8 cellular contexts compared by ENCODE assay signal in genomic region chr14:101791919-101792572, GRCh38. TPM values are rescaled to one million over a fixed set of nuclear protein-coding genes. Genes with fewer than 3 reads are reported as not detected.
DNase-seq lines count a peak whose midpoint lies in the region; ATAC-seq and TF ChIP-seq lines count a peak whose summit lies in the region.

No MANE protein-coding gene starts in this region.

- no peaks in the 10 kb centered on the region for H3K27me3 ChIP-seq in BLaER1 treated with 17β-estradiol and CSF1 and Interleukin-3, amounts not matched to agents 10 nM and 100 nM
- no peaks in the 10 kb centered on the region for H3K27me3 ChIP-seq in lower lobe of right lung (ENCODE audit: low read depth)

- H3K9me3 ChIP-seq in BLaER1 treated with 17β-estradiol and CSF1 and Interleukin-3, amounts not matched to agents 10 nM and 100 nM (replicated peaks in 1 of 11) = peaks cover 14 to 25% (median 17%) of the 10 kb centered on the region in 11 experiments
- no peaks in the 10 kb centered on the region for H3K9me3 ChIP-seq in lower lobe of right lung

- in situ Hi-C loops in astrocyte of the cerebellum (cut with HindIII; ENCODE audit: low sequenced_read_pairs) = loop anchor here (10.0 kb wide), 1 partner anchor 103 kb away; no protein-coding TSS in a partner anchor

- intact Hi-C loops in lower lobe of right lung (cut with DNase I) = no loop called here

- peak overlapping the region; percentile 52 to 88 (median 77); a peak in 21 of 22 replicates for H3K27ac ChIP-seq in BLaER1 treated with 17β-estradiol and CSF1 and Interleukin-3, amounts not matched to agents 10 nM and 100 nM
- H3K27ac ChIP-seq in lower lobe of right lung = peak overlapping the region; percentile 61

- 0 out of 22 replicates have a peak, but pooled peaks cover 0 to 3% (median 0%) of the 10 kb centered on the region in 11 experiments for H4K20me1 ChIP-seq in BLaER1 treated with 17β-estradiol and CSF1 and Interleukin-3, amounts not matched to agents 10 nM and 100 nM

- peak overlapping the region; percentile 59 to 87 (median 78) for H3K4me2 ChIP-seq in BLaER1 treated with 17β-estradiol and CSF1 and Interleukin-3, amounts not matched to agents 10 nM and 100 nM

- TF ChIP-seq CTCF in LNCaP clone FGC (IDR thresholded peaks at IDR 0.05; ENCODE audit: control insufficient read depth, extremely low read depth, insufficient read depth) (no peak), astrocyte of the cerebellum (IDR thresholded peaks at IDR 0.05; ENCODE audit: low read depth, low read length, missing control alignments) (no peak), lower lobe of right lung (IDR thresholded peaks at IDR 0.05) (no peak)

- DNase-seq in LNCaP clone FGC (ENCODE audit: low read depth) = peak; percentile 41
- DNase-seq in astrocyte of the cerebellum (ENCODE audit: low read depth) = peak; percentile 31
- no peak for DNase-seq in lower lobe of right lung
- DNase-seq in 8988T = no peak
- DNase-seq in Kasumi-1 (lab: John Stamatoyannopoulos, UW) = no peak
- no peak for DNase-seq in NCI-H1048 (lab: John Stamatoyannopoulos, UW)
- no peak for DNase-seq in stimulated activated CD4-positive, alpha-beta T cell treated with anti-CD3 and anti-CD28 coated beads, Interleukin-1b, Interleukin-23, amount 100 ng/mL, for 48 hours

- H3K4me1 ChIP-seq in BLaER1 treated with 17β-estradiol and CSF1 and Interleukin-3, amounts not matched to agents 10 nM and 100 nM = peaks cover 39 to 64% (median 52%) of the 10 kb centered on the region in 10 experiments
- H3K4me1 ChIP-seq in lower lobe of right lung = peaks cover 16% of the 10 kb centered on the region

- ATAC-seq in lower lobe of right lung = peak in 1 of 2 donors; percentile 66

- H3K36me3 ChIP-seq in BLaER1 treated with 17β-estradiol and CSF1 and Interleukin-3, amounts not matched to agents 10 nM and 100 nM = peaks cover 24 to 65% (median 45%) of the 10 kb centered on the region in 11 experiments
- peaks cover 3% of the 10 kb centered on the region for H3K36me3 ChIP-seq in lower lobe of right lung

- peak overlapping the region; percentile 49 to 77 (median 68) for H3K9ac ChIP-seq in BLaER1 treated with 17β-estradiol and CSF1 and Interleukin-3, amounts not matched to agents 10 nM and 100 nM

- peak overlapping the region; percentile 9 to 38 (median 26); a peak in 13 of 20 replicates for H3K4me3 ChIP-seq in BLaER1 treated with 17β-estradiol and CSF1 and Interleukin-3, amounts not matched to agents 10 nM and 100 nM
- H3K4me3 ChIP-seq in LNCaP clone FGC (ENCODE audit: low read depth, low read length) (peak overlapping the region; percentile 46), astrocyte of the cerebellum (ENCODE audit: low read depth, low read length) (no peak overlapping the region), lower lobe of right lung (peak overlapping the region; percentile 37)

RNA-seq across cellular contexts. Expression of gene PPP2R5C, which starts 30.5 kb away (rescaled TPM):
- total RNA-seq in lower lobe of right lung = 160 TPM

Comparison
In these comparisons a context has a peak if more than half of its experiments do, and no peak if none do; other contexts are left out.
1. DNase-seq: peak in LNCaP clone FGC (single experiment) and astrocyte of the cerebellum (single experiment); none in lower lobe of right lung (single experiment), 8988T (single experiment), Kasumi-1 (0 of 2), NCI-H1048 (single experiment) and stimulated activated CD4-positive, alpha-beta T cell treated with anti-CD3 and anti-CD28 coated beads, Interleukin-1b, Interleukin-23, amount 100 ng/mL, for 48 hours (single experiment).